17 cellular contexts compared by ENCODE assay signal in genomic region chr13:109481046-109481445, GRCh38.
A peak's percentile ranks its signal among the peaks of the same experiment; 100 is the strongest.
DNase-seq lines count a peak whose midpoint lies in the region; ATAC-seq and TF ChIP-seq lines count a peak whose summit lies in the region.
"Had no signal": no experiment of that assay in that cellular context is flagged by ENCODE, and none has a peak within 500 bp of the region (broad histone marks: within the 10 kb centered on the region; RNA-seq: fewer than 3 reads in every experiment).

No MANE protein-coding gene starts in this region.

- H3F3A ChIP-seq in smooth muscle cell (ENCODE audit: low read depth), result no peaks in the 10 kb centered on the region
- H3F3A ChIP-seq in MM.1S (ENCODE audit: insufficient read depth, low read length), result no peaks in the 10 kb centered on the region

- H3K4me3 ChIP-seq in brain microvascular endothelial cell (ENCODE audit: low read depth, low read length) (no peak overlapping the region), hepatocyte (no peak overlapping the region), smooth muscle cell (no peak overlapping the region), MM.1S (ENCODE audit: low read length) (no peak overlapping the region)
- H3K4me3 ChIP-seq: BLaER1 treated with 17β-estradiol and CSF1 and Interleukin-3, amounts not matched to agents 10 nM and 100 nM; K562; SK-N-MC had no signal

- no peak for TF ChIP-seq CTCF in brain microvascular endothelial cell (IDR thresholded peaks at IDR 0.05; ENCODE audit: low read depth, low read length, missing control alignments)
- TF ChIP-seq CTCF in hepatocyte (IDR thresholded peaks at IDR 0.05; ENCODE audit: poor library complexity), result no peak
- no peak for TF ChIP-seq CTCF in smooth muscle cell (IDR thresholded peaks at IDR 0.05; ENCODE audit: borderline replicate concordance, insufficient read depth, poor library complexity, severe bottlenecking)
- TF ChIP-seq CTCF in MM.1S (IDR thresholded peaks at IDR 0.05; ENCODE audit: low read length), result no peak

- H3K27ac ChIP-seq in brain microvascular endothelial cell (peak overlapping the region; percentile 71), hepatocyte (peak overlapping the region; percentile 77), smooth muscle cell (ENCODE audit: low read depth) (peak overlapping the region; percentile 27), MM.1S (ENCODE audit: low read length) (no peak overlapping the region)
- H3K27ac ChIP-seq: BLaER1 treated with 17β-estradiol and CSF1 and Interleukin-3, amounts not matched to agents 10 nM and 100 nM; SK-N-MC had no signal

- peak; percentile 96 for DNase-seq in NCI-H460 (ENCODE audit: extremely low read depth, low read depth)
- DNase-seq in brain microvascular endothelial cell, result peak; percentile 88
- DNase-seq in hepatocyte (ENCODE audit: low spot score), result peak; percentile 23
- no peak for DNase-seq in smooth muscle cell (lab: John Stamatoyannopoulos, UW; ENCODE audit: unreplicated experiment)
- no peak for DNase-seq in cerebellar cortex (ENCODE audit: low spot score)
- DNase-seq in MM.1S, result no peak
- DNase-seq: DMS 273 treated with DMSO at 0.1 percent for 48 hours; NCI-H1436 treated with DMSO at 0.1 percent for 48 hours; NCI-H226; NCI-H69; NK-92 treated with Interleukin-12 subunit alpha and Interleukin-12 subunit beta, amount 100 ng/mL, for 24 hours had no signal

- H3K27me3 ChIP-seq in brain microvascular endothelial cell (replicated peaks) (no peaks in the 10 kb centered on the region), hepatocyte (no peaks in the 10 kb centered on the region), smooth muscle cell (ENCODE audit: low read depth) (no peaks in the 10 kb centered on the region), MM.1S (replicated peaks; ENCODE audit: insufficient read depth, low read length) (no peaks in the 10 kb centered on the region)
- H3K27me3 ChIP-seq: BLaER1 treated with 17β-estradiol and CSF1 and Interleukin-3, amounts not matched to agents 10 nM and 100 nM had no signal

- H3K4me2 ChIP-seq in hepatocyte (no peak overlapping the region), smooth muscle cell (no peak overlapping the region), MM.1S (ENCODE audit: low read depth, low read length) (no peak overlapping the region)
- H3K4me2 ChIP-seq: BLaER1 treated with 17β-estradiol and CSF1 and Interleukin-3, amounts not matched to agents 10 nM and 100 nM had no signal

- in situ Hi-C loops in brain microvascular endothelial cell (cut with HindIII; ENCODE audit: low pct_ligation_motif_present, low sequenced_read_pairs), result no loop called here

- H3K9me3 ChIP-seq in hepatocyte (ENCODE audit: low read depth) (no peaks in the 10 kb centered on the region), smooth muscle cell (replicated peaks; ENCODE audit: low read depth) (no peaks in the 10 kb centered on the region), MM.1S (replicated peaks; ENCODE audit: insufficient read depth, low read length) (no peaks in the 10 kb centered on the region)

- no peaks in the 10 kb centered on the region for H3K79me2 ChIP-seq in hepatocyte
- H3K79me2 ChIP-seq in smooth muscle cell (ENCODE audit: low read depth), result no peaks in the 10 kb centered on the region
- H3K79me2 ChIP-seq in MM.1S (ENCODE audit: low read length), result no peaks in the 10 kb centered on the region

- H3K9ac ChIP-seq in smooth muscle cell (ENCODE audit: low read depth) (no peak overlapping the region), MM.1S (ENCODE audit: low read length) (no peak overlapping the region)
- H3K9ac ChIP-seq: BLaER1 treated with 17β-estradiol and CSF1 and Interleukin-3, amounts not matched to agents 10 nM and 100 nM had no signal

- H2AFZ ChIP-seq in hepatocyte (no peak overlapping the region), smooth muscle cell (ENCODE audit: low read depth) (no peak overlapping the region), MM.1S (ENCODE audit: low read length) (no peak overlapping the region)

- ATAC-seq in GM21619 (IDR thresholded peaks at IDR 0.05; ENCODE audit: unreplicated experiment), result no peak
- no peak for ATAC-seq in GM19463 (IDR thresholded peaks at IDR 0.05; ENCODE audit: unreplicated experiment)
- ATAC-seq: HCT116, K562 had no signal

- H3K9me2 ChIP-seq in hepatocyte (replicated peaks; ENCODE audit: insufficient read depth), result no peaks in the 10 kb centered on the region
- H3K9me2 ChIP-seq in MM.1S (replicated peaks; ENCODE audit: insufficient read depth, low read length), result no peaks in the 10 kb centered on the region

- no peaks in the 10 kb centered on the region for H4K20me1 ChIP-seq in hepatocyte (ENCODE audit: insufficient read depth, poor library complexity, severe bottlenecking)
- H4K20me1 ChIP-seq in smooth muscle cell (ENCODE audit: low read depth), result no peaks in the 10 kb centered on the region
- no peaks in the 10 kb centered on the region for H4K20me1 ChIP-seq in MM.1S (ENCODE audit: insufficient read depth, low read length)
- H4K20me1 ChIP-seq: BLaER1 treated with 17β-estradiol and CSF1 and Interleukin-3, amounts not matched to agents 10 nM and 100 nM had no signal

- H3K36me3 ChIP-seq in brain microvascular endothelial cell (replicated peaks), result no peaks in the 10 kb centered on the region
- H3K36me3 ChIP-seq in hepatocyte (replicated peaks; ENCODE audit: insufficient read depth, low read depth), result no peaks in the 10 kb centered on the region
- no peaks in the 10 kb centered on the region for H3K36me3 ChIP-seq in smooth muscle cell (ENCODE audit: low read depth)
- H3K36me3 ChIP-seq in MM.1S (replicated peaks; ENCODE audit: insufficient read depth, low read length), result no peaks in the 10 kb centered on the region

- peaks cover 6% of the 10 kb centered on the region for H3K4me1 ChIP-seq in hepatocyte (ENCODE audit: insufficient read depth)
- no peaks in the 10 kb centered on the region for H3K4me1 ChIP-seq in smooth muscle cell (ENCODE audit: low read depth)
- H3K4me1 ChIP-seq in MM.1S (ENCODE audit: low read length), result no peaks in the 10 kb centered on the region

- 94% methylated on average over 7 of the region's 7 CpGs for WGBS in hepatocyte (ENCODE audit: low lambda C conversion rate, missing lambda C conversion rate)
- WGBS in smooth muscle cell (ENCODE audit: low lambda C conversion rate), result 60% methylated on average over 7 of the region's 7 CpGs

Comparison
In these comparisons a context has a peak if more than half of its experiments do, and no peak if none do; other contexts are left out.
1. DNase-seq: peak in NCI-H460 (single experiment), brain microvascular endothelial cell (single experiment) and hepatocyte (single experiment); none in smooth muscle cell (single experiment), cerebellar cortex (single experiment) and MM.1S (single experiment).